Comparison of ENCODE assay signal across 1 cellular context in genomic region chr1:1942753-1943656, GRCh38.
TF ChIP-seq lines count a peak whose summit lies in the region.

No MANE protein-coding gene starts in this region.

TF ChIP-seq in HCT116, 20 proteins besides CTCF, POLR2A, EP300 and RAD21 (continued from another document):
- TF ChIP-seq, protein P1, sequence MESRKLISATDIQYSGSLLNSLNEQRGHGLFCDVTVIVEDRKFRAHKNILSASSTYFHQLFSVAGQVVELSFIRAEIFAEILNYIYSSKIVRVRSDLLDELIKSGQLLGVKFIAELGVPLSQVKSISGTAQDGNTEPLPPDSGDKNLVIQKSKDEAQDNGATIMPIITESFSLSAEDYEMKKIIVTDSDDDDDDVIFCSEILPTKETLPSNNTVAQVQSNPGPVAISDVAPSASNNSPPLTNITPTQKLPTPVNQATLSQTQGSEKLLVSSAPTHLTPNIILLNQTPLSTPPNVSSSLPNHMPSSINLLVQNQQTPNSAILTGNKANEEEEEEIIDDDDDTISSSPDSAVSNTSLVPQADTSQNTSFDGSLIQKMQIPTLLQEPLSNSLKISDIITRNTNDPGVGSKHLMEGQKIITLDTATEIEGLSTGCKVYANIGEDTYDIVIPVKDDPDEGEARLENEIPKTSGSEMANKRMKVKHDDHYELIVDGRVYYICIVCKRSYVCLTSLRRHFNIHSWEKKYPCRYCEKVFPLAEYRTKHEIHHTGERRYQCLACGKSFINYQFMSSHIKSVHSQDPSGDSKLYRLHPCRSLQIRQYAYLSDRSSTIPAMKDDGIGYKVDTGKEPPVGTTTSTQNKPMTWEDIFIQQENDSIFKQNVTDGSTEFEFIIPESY (IDR thresholded peaks at IDR 0.05; ENCODE audit: extremely low read depth, insufficient replicate concordance, low read length), result no peak
- TF ChIP-seq TCF7L2 (IDR thresholded peaks at IDR 0.05; ENCODE audit: borderline replicate concordance, extremely low read depth, insufficient read depth, insufficient read length), result no peak
- no peak for TF ChIP-seq YY1 (IDR thresholded peaks at IDR 0.05; ENCODE audit: extremely low read depth, insufficient replicate concordance, low read depth, low read length)
- no peak for TF ChIP-seq CBX3 (IDR thresholded peaks at IDR 0.05; ENCODE audit: low read depth)
- no peak for TF ChIP-seq ZFX (IDR thresholded peaks at IDR 0.05)
- no peak for TF ChIP-seq POLR2AphosphoS5 (IDR thresholded peaks at IDR 0.05; ENCODE audit: low read depth, low read length)
- no peak for TF ChIP-seq EZH2phosphoT487 (IDR thresholded peaks at IDR 0.05; ENCODE audit: borderline replicate concordance)
- no peak for TF ChIP-seq ZNF274 (IDR thresholded peaks at IDR 0.05; ENCODE audit: low read depth, low read length)
- TF ChIP-seq ELF1 (IDR thresholded peaks at IDR 0.05; ENCODE audit: borderline replicate concordance, low read depth), result no peak
- no peak for TF ChIP-seq ATF3 (IDR thresholded peaks at IDR 0.05)
- TF ChIP-seq EGR1 (IDR thresholded peaks at IDR 0.05; ENCODE audit: low read depth), result no peak
- no peak for TF ChIP-seq CEBPB (IDR thresholded peaks at IDR 0.05; ENCODE audit: low read depth)
- TF ChIP-seq FOSL1 (IDR thresholded peaks at IDR 0.05; ENCODE audit: low read depth), result no peak
- TF ChIP-seq JUND (IDR thresholded peaks at IDR 0.05), result no peak
